7 cellular contexts compared by ENCODE assay signal in genomic region chr2:64253421-64253820, GRCh38.
A peak's percentile ranks its signal among the peaks of the same experiment; 100 is the strongest.
DNase-seq lines count a peak whose midpoint lies in the region; ATAC-seq and TF ChIP-seq lines count a peak whose summit lies in the region.
"Not testable (repeated sequence)": the region's sequence is repeated elsewhere in the genome, so short reads cannot be mapped to it uniquely, and the experiment has no call there.

No MANE protein-coding gene starts in this region.

- peak overlapping the region; percentile 95 for H3K4me3 Mint-ChIP-seq in GM23338
- H3K4me3 Mint-ChIP-seq in activated T-helper 17 cell treated with anti-CD3 and anti-CD28 coated beads, Interleukin-2, amount 50 U/mL, for 72 hours; stimulated activated effector memory CD8-positive, alpha-beta T cell treated with anti-CD3 and anti-CD28 coated beads, Interleukin-12 subunit alpha, Interleukin-12 subunit beta, amount 100 ng/mL, for 72 hours: not testable (repeated sequence)
- H3K4me3 Mint-ChIP-seq in endothelial cell (ENCODE audit: unreplicated experiment) = peak overlapping the region; percentile 11

- not testable (repeated sequence) for H3K9me3 ChIP-seq in HUES6 (ENCODE audit: control insufficient read depth, insufficient read depth, low read depth, low read length); iPS-20b (ENCODE audit: insufficient read depth, low read depth, low read length)

- not testable (repeated sequence) for TF ChIP-seq CTCF in GM23338 (conservative IDR thresholded peaks at IDR 0.05; ENCODE audit: low read depth in 2 of 2); endothelial cell (IDR thresholded peaks at IDR 0.05; ENCODE audit: unreplicated experiment)

- not testable (repeated sequence) for H3K9me2 ChIP-seq in GM23338 (ENCODE audit: insufficient read depth)

- peaks cover 41% of the 10 kb centered on the region for H3K4me1 ChIP-seq in GM23338 (ENCODE audit: insufficient read depth)
- H3K4me1 ChIP-seq in HUES6 (ENCODE audit: control insufficient read depth, insufficient read depth, low read length) = peaks cover 35% of the 10 kb centered on the region
- peaks cover 24% of the 10 kb centered on the region for H3K4me1 ChIP-seq in iPS-20b (ENCODE audit: insufficient read depth, low read length)

- peak overlapping the region; percentile 71 for H3K4me3 ChIP-seq in GM23338
- H3K4me3 ChIP-seq in HUES6 (ENCODE audit: low read depth, low read length) = peak overlapping the region; percentile 71
- peak overlapping the region; percentile 54 for H3K4me3 ChIP-seq in iPS-11a (ENCODE audit: low read depth, low read length)
- H3K4me3 ChIP-seq in iPS-20b (ENCODE audit: low read length) = peak overlapping the region; percentile 76

- H3K36me3 Mint-ChIP-seq in GM23338 (ENCODE audit: low read depth) = peaks cover 77% of the 10 kb centered on the region
- H3K36me3 Mint-ChIP-seq in activated T-helper 17 cell treated with anti-CD3 and anti-CD28 coated beads, Interleukin-2, amount 50 U/mL, for 72 hours (ENCODE audit: low read depth); endothelial cell (ENCODE audit: low read depth, unreplicated experiment); stimulated activated effector memory CD8-positive, alpha-beta T cell treated with anti-CD3 and anti-CD28 coated beads, Interleukin-12 subunit alpha, Interleukin-12 subunit beta, amount 100 ng/mL, for 72 hours: not testable (repeated sequence)

- H3K4me1 Mint-ChIP-seq in GM23338 = peaks cover 58% of the 10 kb centered on the region
- H3K4me1 Mint-ChIP-seq in activated T-helper 17 cell treated with anti-CD3 and anti-CD28 coated beads, Interleukin-2, amount 50 U/mL, for 72 hours; stimulated activated effector memory CD8-positive, alpha-beta T cell treated with anti-CD3 and anti-CD28 coated beads, Interleukin-12 subunit alpha, Interleukin-12 subunit beta, amount 100 ng/mL, for 72 hours: not testable (repeated sequence)
- peaks cover 41% of the 10 kb centered on the region for H3K4me1 Mint-ChIP-seq in endothelial cell (ENCODE audit: unreplicated experiment)

- not testable (repeated sequence) for ATAC-seq in GM23338; activated T-helper 17 cell treated with anti-CD3 and anti-CD28 coated beads, Interleukin-2, amount 50 U/mL, for 72 hours (replicated peaks); stimulated activated effector memory CD8-positive, alpha-beta T cell treated with anti-CD3 and anti-CD28 coated beads, Interleukin-12 subunit alpha, Interleukin-12 subunit beta, amount 100 ng/mL, for 72 hours

- peaks cover 75% of the 10 kb centered on the region for H3K79me2 ChIP-seq in GM23338 (replicated peaks; ENCODE audit: insufficient read depth)

- H3K27ac Mint-ChIP-seq in GM23338 = peak overlapping the region; percentile 98
- H3K27ac Mint-ChIP-seq in activated T-helper 17 cell treated with anti-CD3 and anti-CD28 coated beads, Interleukin-2, amount 50 U/mL, for 72 hours = peak overlapping the region; percentile 4
- not testable (repeated sequence) for H3K27ac Mint-ChIP-seq in endothelial cell (ENCODE audit: unreplicated experiment)
- peak overlapping the region; percentile 20 for H3K27ac Mint-ChIP-seq in stimulated activated effector memory CD8-positive, alpha-beta T cell treated with anti-CD3 and anti-CD28 coated beads, Interleukin-12 subunit alpha, Interleukin-12 subunit beta, amount 100 ng/mL, for 72 hours

- H2AFZ ChIP-seq in GM23338 = not testable (repeated sequence)

- peaks cover 18% of the 10 kb centered on the region for H3K27me3 Mint-ChIP-seq in GM23338 (ENCODE audit: insufficient read depth, low read depth, poor library complexity)
- H3K27me3 Mint-ChIP-seq in activated T-helper 17 cell treated with anti-CD3 and anti-CD28 coated beads, Interleukin-2, amount 50 U/mL, for 72 hours; endothelial cell (ENCODE audit: unreplicated experiment): not testable (repeated sequence)

- H3F3A ChIP-seq in GM23338 (replicated peaks; ENCODE audit: low read depth) = peaks cover 17% of the 10 kb centered on the region

- H4K20me1 ChIP-seq in GM23338 (replicated peaks; ENCODE audit: insufficient read depth) = not testable (repeated sequence)

- H3K36me3 ChIP-seq in GM23338 (ENCODE audit: insufficient read depth) = not testable (repeated sequence)
- H3K36me3 ChIP-seq in HUES6 (ENCODE audit: control insufficient read depth, insufficient read depth, low read length) (peaks cover 23% of the 10 kb centered on the region), iPS-20b (ENCODE audit: insufficient read depth, low read depth, low read length) (peaks cover 22% of the 10 kb centered on the region)

- H3K9ac ChIP-seq in HUES6 (ENCODE audit: low read length) (peak overlapping the region; percentile 95), iPS-20b (ENCODE audit: low read depth, low read length) (peak overlapping the region; percentile 91)

- DNase-seq in GM23338 (ENCODE audit: low spot score); endothelial cell (ENCODE audit: low spot score); stimulated activated effector memory CD8-positive, alpha-beta T cell treated with anti-CD3 and anti-CD28 coated beads, Interleukin-12 subunit alpha, Interleukin-12 subunit beta, amount 100 ng/mL, for 72 hours (ENCODE audit: low spot score in 2 of 2): not testable (repeated sequence)

- not testable (repeated sequence) for H3K27me3 ChIP-seq in GM23338 (ENCODE audit: insufficient read depth); HUES6 (ENCODE audit: control insufficient read depth, insufficient read depth, low read length); iPS-20b (ENCODE audit: insufficient read depth, low read length)

- H3K4me2 ChIP-seq in GM23338 = peak overlapping the region; percentile 70

- not testable (repeated sequence) for H3K9me3 Mint-ChIP-seq in GM23338; activated T-helper 17 cell treated with anti-CD3 and anti-CD28 coated beads, Interleukin-2, amount 50 U/mL, for 72 hours; endothelial cell (ENCODE audit: unreplicated experiment); stimulated activated effector memory CD8-positive, alpha-beta T cell treated with anti-CD3 and anti-CD28 coated beads, Interleukin-12 subunit alpha, Interleukin-12 subunit beta, amount 100 ng/mL, for 72 hours

- H3K27ac ChIP-seq in GM23338 (ENCODE audit: low read depth) (peak overlapping the region; percentile 96), HUES6 (ENCODE audit: low read depth, low read length) (peak overlapping the region; percentile 82), iPS-20b (ENCODE audit: low read length) (peak overlapping the region; percentile 60)

TF ChIP-seq in GM23338, 12 proteins besides CTCF, POLR2A, EP300 and RAD21:
- TF ChIP-seq POLR2AphosphoS5 (IDR thresholded peaks at IDR 0.05; ENCODE audit: low read depth) = peak; percentile 31; the same call in 1 of the 2 replicates
